ENCODE assay signal across 9 cellular contexts in the genomic region with DNA sequence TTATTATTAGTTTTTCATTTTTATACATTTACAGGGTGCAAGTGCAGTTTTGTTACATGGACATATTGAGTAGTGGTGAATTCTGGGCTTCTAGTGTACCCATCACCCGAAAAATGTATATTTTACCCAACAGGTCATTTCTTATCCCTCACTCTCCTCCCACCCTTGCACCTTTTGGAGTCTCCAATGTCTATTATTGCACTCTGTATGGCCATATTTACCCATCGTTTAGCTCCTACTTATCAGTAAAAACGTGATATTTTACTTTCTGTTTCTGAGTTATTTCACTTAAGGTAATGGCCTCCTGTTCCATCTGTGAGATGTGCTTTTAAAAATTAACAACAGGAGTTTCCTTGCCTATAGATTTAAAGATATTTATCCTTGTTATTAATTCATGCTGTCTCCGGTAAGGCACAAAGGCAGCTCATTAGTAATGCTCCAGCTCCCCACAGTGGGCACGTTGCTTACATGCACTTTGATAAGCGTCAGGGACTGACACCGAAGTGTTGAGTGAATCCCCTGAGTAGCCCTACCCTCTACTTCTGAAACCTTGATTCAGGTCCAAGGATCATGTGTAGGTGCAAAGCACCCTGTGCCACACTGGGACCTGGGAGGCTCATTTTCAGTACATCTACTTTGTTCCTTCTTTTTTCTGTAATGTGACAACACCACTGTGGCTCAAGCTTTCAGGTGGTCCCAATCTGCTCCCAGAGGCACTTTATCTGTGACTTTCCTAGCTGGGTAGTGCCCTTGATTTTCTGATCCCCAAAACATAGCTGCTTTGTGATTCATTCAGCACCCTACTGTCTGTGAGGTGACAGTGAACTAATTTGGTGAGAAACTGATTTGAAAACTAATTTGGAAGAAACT. TPM values are rescaled to one million over a fixed set of nuclear protein-coding genes. Genes with fewer than 3 reads are reported as not detected.
DNase-seq lines count a peak whose midpoint lies in the region; ATAC-seq and TF ChIP-seq lines count a peak whose summit lies in the region.
"Had no signal": no experiment of that assay in that cellular context is flagged by ENCODE, and none has a peak within 500 bp of the region (broad histone marks: within the 10 kb centered on the region; RNA-seq: fewer than 3 reads in every experiment).

No MANE protein-coding gene starts in this region.

- peaks cover 11% of the 10 kb centered on the region for H3K27me3 ChIP-seq in CD4-positive, CD25-positive, alpha-beta regulatory T cell (ENCODE audit: control insufficient read depth, insufficient read depth, low read length)

- no peaks in the 10 kb centered on the region for H3K36me3 ChIP-seq in CD4-positive, CD25-positive, alpha-beta regulatory T cell (ENCODE audit: control insufficient read depth, insufficient read depth, low read length)

- H3K27ac ChIP-seq in CD4-positive, CD25-positive, alpha-beta regulatory T cell (ENCODE audit: insufficient read depth, low read length, poor library complexity, severe bottlenecking) = no peak overlapping the region

- H3K36me3 Mint-ChIP-seq in CD4-positive, CD25-positive, alpha-beta regulatory T cell = no peaks in the 10 kb centered on the region

- peak in 2 of 3 donors; percentile 10 to 46 for DNase-seq in CD4-positive, CD25-positive, alpha-beta regulatory T cell
- peak; percentile 42 for DNase-seq in NCI-H1694 (lab: John Stamatoyannopoulos, UW)
- DNase-seq in activated CD4-positive, alpha-beta T cell treated with anti-CD3 and anti-CD28 coated beads for 48 hours = peak; percentile 51
- peak; percentile 66 for DNase-seq in fibroblast of the aortic adventitia (ENCODE audit: low read depth)
- DNase-seq in pons (ENCODE audit: low spot score) = peak; percentile 43
- DNase-seq in amniotic stem cell (lab: John Stamatoyannopoulos, UW) = no peak

- H3K4me3 ChIP-seq in CD4-positive, CD25-positive, alpha-beta regulatory T cell (ENCODE audit: low read depth, low read length) = no peak overlapping the region
- no peak overlapping the region for H3K4me3 ChIP-seq in fibroblast of the aortic adventitia (ENCODE audit: low read depth, low read length)

- no peak overlapping the region for H3K27ac Mint-ChIP-seq in CD4-positive, CD25-positive, alpha-beta regulatory T cell

- H3K9me3 Mint-ChIP-seq in CD4-positive, CD25-positive, alpha-beta regulatory T cell = no peaks in the 10 kb centered on the region

- peak; percentile 51 for TF ChIP-seq CTCF in fibroblast of the aortic adventitia (IDR thresholded peaks at IDR 0.05; ENCODE audit: insufficient read depth, low read length)

- no peak overlapping the region for H3K4me3 Mint-ChIP-seq in CD4-positive, CD25-positive, alpha-beta regulatory T cell

- H3K9me3 ChIP-seq in CD4-positive, CD25-positive, alpha-beta regulatory T cell (ENCODE audit: control insufficient read depth in 2 of 2, low read length in 2 of 2) = no peaks in the 10 kb centered on the region

- peaks cover 0 to 3% (median 0%) of the 10 kb centered on the region in 4 donors for H3K4me1 Mint-ChIP-seq in CD4-positive, CD25-positive, alpha-beta regulatory T cell

- ATAC-seq in CD4-positive, CD25-positive, alpha-beta regulatory T cell (ENCODE audit: low read depth in 2 of 2) = peak; percentile 58 to 68
- ATAC-seq in GM18867 (IDR thresholded peaks at IDR 0.05; ENCODE audit: unreplicated experiment) (peak; percentile 96), HG02973 (IDR thresholded peaks at IDR 0.05; ENCODE audit: unreplicated experiment) (peak; percentile 79)

- no peaks in the 10 kb centered on the region for H3K4me1 ChIP-seq in CD4-positive, CD25-positive, alpha-beta regulatory T cell (ENCODE audit: control insufficient read depth, insufficient read depth, low read length, poor library complexity, severe bottlenecking)

- H3K27me3 Mint-ChIP-seq in CD4-positive, CD25-positive, alpha-beta regulatory T cell = peaks cover 15% of the 10 kb centered on the region

RNA-seq across cellular contexts. Expression of a gene that starts 27.3 kb away (rescaled TPM):
- total RNA-seq in CD4-positive, CD25-positive, alpha-beta regulatory T cell = not detected
- polyA plus RNA-seq in CD4-positive, CD25-positive, alpha-beta regulatory T cell = not detected
- total RNA-seq in fibroblast of the aortic adventitia (ENCODE audit: low replicate concordance) = not detected in 2 replicates
- total RNA-seq: T-helper 1 cell treated with Interleukin-12 subunit alpha and Interleukin-12 subunit beta and Interleukin-4 antibody, amounts not matched to agents 30 ng/mL and 1 ng/mL, for 36 hours had no signal

RNA-seq across cellular contexts. Expression of a gene that starts 52.8 kb away (rescaled TPM):
- not detected for total RNA-seq in CD4-positive, CD25-positive, alpha-beta regulatory T cell
- not detected for polyA plus RNA-seq in CD4-positive, CD25-positive, alpha-beta regulatory T cell
- not detected in 2 replicates for total RNA-seq in fibroblast of the aortic adventitia (ENCODE audit: low replicate concordance)
- total RNA-seq: T-helper 1 cell treated with Interleukin-12 subunit alpha and Interleukin-12 subunit beta and Interleukin-4 antibody, amounts not matched to agents 30 ng/mL and 1 ng/mL, for 36 hours had no signal
